Comparison of ENCODE assay signal across 1 cellular context in the genomic region with DNA sequence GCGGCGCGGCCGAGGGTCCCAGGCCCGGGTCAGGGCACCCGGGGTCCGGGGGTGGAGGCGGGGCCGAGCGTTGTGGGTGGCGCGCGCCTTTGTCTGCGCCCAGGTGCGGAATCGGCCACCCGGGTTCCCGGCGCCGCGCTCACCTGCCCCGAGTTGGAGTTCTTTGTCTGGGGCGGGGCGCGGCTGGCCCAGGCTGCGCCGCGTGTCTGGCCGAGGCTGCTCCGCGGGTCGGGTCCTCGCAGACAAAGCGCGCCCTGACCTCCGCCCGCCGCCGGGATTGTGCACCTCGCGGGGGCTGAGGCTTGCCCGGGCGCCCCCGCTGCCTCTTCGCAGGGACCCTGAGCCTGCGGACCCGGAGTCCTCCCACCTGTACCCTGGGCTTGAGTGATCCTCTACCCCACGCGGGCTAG.
TF ChIP-seq lines count a peak whose summit lies in the region.

No MANE protein-coding gene starts in this region.

TF ChIP-seq in GM12878, 131 proteins besides CTCF, POLR2A, EP300 and RAD21 (continued from another document):
- TF ChIP-seq, protein P1, sequence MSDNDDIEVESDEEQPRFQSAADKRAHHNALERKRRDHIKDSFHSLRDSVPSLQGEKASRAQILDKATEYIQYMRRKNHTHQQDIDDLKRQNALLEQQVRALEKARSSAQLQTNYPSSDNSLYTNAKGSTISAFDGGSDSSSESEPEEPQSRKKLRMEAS (IDR thresholded peaks at IDR 0.05; ENCODE audit: low read depth, low read length) = no peak
- TF ChIP-seq PML (IDR thresholded peaks at IDR 0.05; ENCODE audit: low read length) (no peak), JUND (IDR thresholded peaks at IDR 0.05; ENCODE audit: low read depth, low read length) (no peak), ZNF24 (IDR thresholded peaks at IDR 0.05) (no peak), ZSCAN29 (IDR thresholded peaks at IDR 0.05) (no peak), NRF1 (conservative IDR thresholded peaks at IDR 0.05; ENCODE audit: low read depth, low read length) (no peak), TCF7 (IDR thresholded peaks at IDR 0.05; ENCODE audit: borderline replicate concordance) (no peak), POLR2AphosphoS5 (IDR thresholded peaks at IDR 0.05; ENCODE audit: low read length) (no peak), ETV6 (conservative IDR thresholded peaks at IDR 0.05 in 1 of 2, IDR thresholded peaks at IDR 0.05 in 1 of 2; ENCODE audit: borderline replicate concordance in 1 of 2, low read depth in 1 of 2) (no peak), BACH1 (IDR thresholded peaks at IDR 0.05; ENCODE audit: borderline replicate concordance) (no peak)
- TF ChIP-seq, protein P2, sequence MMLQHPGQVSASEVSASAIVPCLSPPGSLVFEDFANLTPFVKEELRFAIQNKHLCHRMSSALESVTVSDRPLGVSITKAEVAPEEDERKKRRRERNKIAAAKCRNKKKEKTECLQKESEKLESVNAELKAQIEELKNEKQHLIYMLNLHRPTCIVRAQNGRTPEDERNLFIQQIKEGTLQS (IDR thresholded peaks at IDR 0.05; ENCODE audit: borderline replicate concordance, extremely low read depth, low read depth, low read length) = no peak
- TF ChIP-seq, protein P3, sequence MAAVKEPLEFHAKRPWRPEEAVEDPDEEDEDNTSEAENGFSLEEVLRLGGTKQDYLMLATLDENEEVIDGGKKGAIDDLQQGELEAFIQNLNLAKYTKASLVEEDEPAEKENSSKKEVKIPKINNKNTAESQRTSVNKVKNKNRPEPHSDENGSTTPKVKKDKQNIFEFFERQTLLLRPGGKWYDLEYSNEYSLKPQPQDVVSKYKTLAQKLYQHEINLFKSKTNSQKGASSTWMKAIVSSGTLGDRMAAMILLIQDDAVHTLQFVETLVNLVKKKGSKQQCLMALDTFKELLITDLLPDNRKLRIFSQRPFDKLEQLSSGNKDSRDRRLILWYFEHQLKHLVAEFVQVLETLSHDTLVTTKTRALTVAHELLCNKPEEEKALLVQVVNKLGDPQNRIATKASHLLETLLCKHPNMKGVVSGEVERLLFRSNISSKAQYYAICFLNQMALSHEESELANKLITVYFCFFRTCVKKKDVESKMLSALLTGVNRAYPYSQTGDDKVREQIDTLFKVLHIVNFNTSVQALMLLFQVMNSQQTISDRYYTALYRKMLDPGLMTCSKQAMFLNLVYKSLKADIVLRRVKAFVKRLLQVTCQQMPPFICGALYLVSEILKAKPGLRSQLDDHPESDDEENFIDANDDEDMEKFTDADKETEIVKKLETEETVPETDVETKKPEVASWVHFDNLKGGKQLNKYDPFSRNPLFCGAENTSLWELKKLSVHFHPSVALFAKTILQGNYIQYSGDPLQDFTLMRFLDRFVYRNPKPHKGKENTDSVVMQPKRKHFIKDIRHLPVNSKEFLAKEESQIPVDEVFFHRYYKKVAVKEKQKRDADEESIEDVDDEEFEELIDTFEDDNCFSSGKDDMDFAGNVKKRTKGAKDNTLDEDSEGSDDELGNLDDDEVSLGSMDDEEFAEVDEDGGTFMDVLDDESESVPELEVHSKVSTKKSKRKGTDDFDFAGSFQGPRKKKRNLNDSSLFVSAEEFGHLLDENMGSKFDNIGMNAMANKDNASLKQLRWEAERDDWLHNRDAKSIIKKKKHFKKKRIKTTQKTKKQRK (IDR thresholded peaks at IDR 0.05; ENCODE audit: low read depth, low read length) = no peak
- TF ChIP-seq, protein P4, sequence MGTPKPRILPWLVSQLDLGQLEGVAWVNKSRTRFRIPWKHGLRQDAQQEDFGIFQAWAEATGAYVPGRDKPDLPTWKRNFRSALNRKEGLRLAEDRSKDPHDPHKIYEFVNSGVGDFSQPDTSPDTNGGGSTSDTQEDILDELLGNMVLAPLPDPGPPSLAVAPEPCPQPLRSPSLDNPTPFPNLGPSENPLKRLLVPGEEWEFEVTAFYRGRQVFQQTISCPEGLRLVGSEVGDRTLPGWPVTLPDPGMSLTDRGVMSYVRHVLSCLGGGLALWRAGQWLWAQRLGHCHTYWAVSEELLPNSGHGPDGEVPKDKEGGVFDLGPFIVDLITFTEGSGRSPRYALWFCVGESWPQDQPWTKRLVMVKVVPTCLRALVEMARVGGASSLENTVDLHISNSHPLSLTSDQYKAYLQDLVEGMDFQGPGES (IDR thresholded peaks at IDR 0.05) = no peak
